Comparison of ENCODE assay signal across 8 cellular contexts in genomic region chr14:21103165-21103709, GRCh38. TPM values are rescaled to one million over a fixed set of nuclear protein-coding genes. Genes with fewer than 3 reads are reported as not detected.
DNase-seq lines count a peak whose midpoint lies in the region; ATAC-seq, FAIRE-seq and TF ChIP-seq lines count a peak whose summit lies in the region.

No MANE protein-coding gene starts in this region.

- H3K4me3 Mint-ChIP-seq in activated naive CD4-positive, alpha-beta T cell treated with anti-CD3 and anti-CD28 coated beads for 36 hours, result peak overlapping the region; percentile 87
- H3K4me3 Mint-ChIP-seq in activated T-helper 1 cell treated with anti-CD3 and anti-CD28 coated beads, Interleukin-12 subunit alpha, Interleukin-12 subunit beta, Interleukin-2, Interleukin-4 antibody, amounts not matched to agents 30 ng/mL and 10 ng/mL and 1 ng/mL, durations not matched to agents 14 hours and 24 hours and 36 hours, result peak overlapping the region; percentile 93

- H3K4me3 ChIP-seq in kidney (ENCODE audit: low read length in 2 of 2) (peak overlapping the region; percentile 62 to 87), tibial nerve (peak overlapping the region; percentile 64 to 84 (median 68))

- no peaks in the 10 kb centered on the region for H3K27me3 ChIP-seq in tibial nerve

- H3K9me3 Mint-ChIP-seq in activated naive CD4-positive, alpha-beta T cell treated with anti-CD3 and anti-CD28 coated beads for 36 hours, result no peaks in the 10 kb centered on the region
- H3K9me3 Mint-ChIP-seq in activated T-helper 1 cell treated with anti-CD3 and anti-CD28 coated beads, Interleukin-12 subunit alpha, Interleukin-12 subunit beta, Interleukin-2, Interleukin-4 antibody, amounts not matched to agents 30 ng/mL and 10 ng/mL and 1 ng/mL, durations not matched to agents 14 hours and 24 hours and 36 hours, result no peaks in the 10 kb centered on the region

- peak overlapping the region; percentile 84 for H3K27ac Mint-ChIP-seq in activated naive CD4-positive, alpha-beta T cell treated with anti-CD3 and anti-CD28 coated beads for 36 hours
- peak overlapping the region; percentile 97 for H3K27ac Mint-ChIP-seq in activated T-helper 1 cell treated with anti-CD3 and anti-CD28 coated beads, Interleukin-12 subunit alpha, Interleukin-12 subunit beta, Interleukin-2, Interleukin-4 antibody, amounts not matched to agents 30 ng/mL and 10 ng/mL and 1 ng/mL, durations not matched to agents 14 hours and 24 hours and 36 hours

- ATAC-seq in GM21423 (IDR thresholded peaks at IDR 0.05; ENCODE audit: unreplicated experiment), result no peak

- no peaks in the 10 kb centered on the region for H3K36me3 Mint-ChIP-seq in activated naive CD4-positive, alpha-beta T cell treated with anti-CD3 and anti-CD28 coated beads for 36 hours (ENCODE audit: low read depth)
- peaks cover 1% of the 10 kb centered on the region for H3K36me3 Mint-ChIP-seq in activated T-helper 1 cell treated with anti-CD3 and anti-CD28 coated beads, Interleukin-12 subunit alpha, Interleukin-12 subunit beta, Interleukin-2, Interleukin-4 antibody, amounts not matched to agents 30 ng/mL and 10 ng/mL and 1 ng/mL, durations not matched to agents 14 hours and 24 hours and 36 hours (ENCODE audit: low read depth)

- no peaks in the 10 kb centered on the region for H3K27me3 Mint-ChIP-seq in activated naive CD4-positive, alpha-beta T cell treated with anti-CD3 and anti-CD28 coated beads for 36 hours (ENCODE audit: low read depth)
- H3K27me3 Mint-ChIP-seq in activated T-helper 1 cell treated with anti-CD3 and anti-CD28 coated beads, Interleukin-12 subunit alpha, Interleukin-12 subunit beta, Interleukin-2, Interleukin-4 antibody, amounts not matched to agents 30 ng/mL and 10 ng/mL and 1 ng/mL, durations not matched to agents 14 hours and 24 hours and 36 hours (ENCODE audit: insufficient read depth), result peaks cover 9% of the 10 kb centered on the region

- peak overlapping the region; percentile 98 to 99 for H3K27ac ChIP-seq in kidney (ENCODE audit: low read depth in 2 of 2, low read length in 2 of 2)
- H3K27ac ChIP-seq in tibial nerve, result peak overlapping the region; percentile 92 to 100 (median 98)

- peaks cover 31% of the 10 kb centered on the region for H3K4me1 Mint-ChIP-seq in activated naive CD4-positive, alpha-beta T cell treated with anti-CD3 and anti-CD28 coated beads for 36 hours (ENCODE audit: low read depth)
- peaks cover 59% of the 10 kb centered on the region for H3K4me1 Mint-ChIP-seq in activated T-helper 1 cell treated with anti-CD3 and anti-CD28 coated beads, Interleukin-12 subunit alpha, Interleukin-12 subunit beta, Interleukin-2, Interleukin-4 antibody, amounts not matched to agents 30 ng/mL and 10 ng/mL and 1 ng/mL, durations not matched to agents 14 hours and 24 hours and 36 hours (ENCODE audit: low read depth)

- H3K9ac ChIP-seq in kidney (ENCODE audit: low read length in 2 of 2), result peak overlapping the region in 1 of 2 donors; percentile 95

- no peak for TF ChIP-seq EP300 in tibial nerve (IDR thresholded peaks at IDR 0.05)

- H3K36me3 ChIP-seq in kidney (ENCODE audit: control insufficient read depth in 1 of 2, insufficient read depth in 2 of 2, low read length in 2 of 2) (no peaks in the 10 kb centered on the region), tibial nerve (no peaks in the 10 kb centered on the region)

- TF ChIP-seq CTCF in kidney (IDR thresholded peaks at IDR 0.05; ENCODE audit: borderline replicate concordance, extremely low read depth, insufficient read depth) (no peak), tibial nerve (IDR thresholded peaks at IDR 0.05) (no peak)

- CTCF ChIA-PET in activated naive CD4-positive, alpha-beta T cell treated with anti-CD3 and anti-CD28 coated beads for 36 hours (lab: Charles Lee), result interaction anchor here (0.7 to 12.9 kb wide), 18 partner anchors 9 to 410 kb away, joined by 3 to 260 read pairs (median 5); partner anchors contain the start of gene ARHGEF40

- no peaks in the 10 kb centered on the region for H3K9me3 ChIP-seq in kidney (ENCODE audit: control insufficient read depth in 1 of 2, low read length in 2 of 2)
- no peaks in the 10 kb centered on the region for H3K9me3 ChIP-seq in tibial nerve

- H3K4me1 ChIP-seq in kidney (ENCODE audit: control insufficient read depth in 1 of 2, insufficient read depth in 1 of 2, low read depth in 1 of 2, low read length in 2 of 2) (peaks cover 30 to 40% of the 10 kb centered on the region in 2 donors), tibial nerve (peaks cover 0 to 60% (median 44%) of the 10 kb centered on the region in 4 donors)

- no peak for FAIRE-seq in kidney (lab: Jason Lieb, UNC)

- intact Hi-C loops in activated naive CD4-positive, alpha-beta T cell treated with anti-CD3 and anti-CD28 coated beads for 36 hours (cut with micrococcal nuclease), result loop anchor here (1.0 to 5.0 kb wide), 4 partner anchors 166 to 641 kb away; partner anchors contain the start of genes HNRNPC, PIP4P1 and SUPT16H
- intact Hi-C loops in activated T-helper 1 cell treated with anti-CD3 and anti-CD28 coated beads, Interleukin-12 subunit alpha, Interleukin-12 subunit beta, Interleukin-2, Interleukin-4 antibody, amounts not matched to agents 30 ng/mL and 10 ng/mL and 1 ng/mL, durations not matched to agents 14 hours and 24 hours and 36 hours (cut with micrococcal nuclease), result loop anchor here (1.0 to 10.0 kb wide), 6 partner anchors 114 to 641 kb away; partner anchors contain the start of genes CHD8, HNRNPC, METTL17 and PIP4P1
- intact Hi-C loops in kidney (cut with DNase I), result no loop called here

- no peak for DNase-seq in activated naive CD4-positive, alpha-beta T cell treated with anti-CD3 and anti-CD28 coated beads for 36 hours
- DNase-seq in activated naive CD4-positive, alpha-beta T cell treated with anti-CD3 and anti-CD28 coated beads, Interleukin-2, amount 50 U/mL, for 16 hours, result no peak
- DNase-seq in activated T-helper 1 cell treated with anti-CD3 and anti-CD28 coated beads, Interleukin-12 subunit alpha, Interleukin-12 subunit beta, Interleukin-2, Interleukin-4 antibody, amounts not matched to agents 30 ng/mL and 10 ng/mL and 1 ng/mL, durations not matched to agents 14 hours and 24 hours and 36 hours (ENCODE audit: low spot score), result no peak
- DNase-seq in kidney (no peak), tibial nerve (ENCODE audit: low spot score in 2 of 2) (no peak), AML-193 (lab: John Stamatoyannopoulos, UW) (no peak), amygdala (lab: John Stamatoyannopoulos, UW) (no peak)

- TF ChIP-seq POLR2A in tibial nerve (IDR thresholded peaks at IDR 0.05), result no peak

- 2 to 3% methylated on average over 15 of the region's 15 CpGs for WGBS in tibial nerve, 2 donors

RNA-seq across cellular contexts. Expression of gene TMEM253, which starts 2.4 kb away (rescaled TPM):
- not detected for total RNA-seq in activated naive CD4-positive, alpha-beta T cell treated with anti-CD3 and anti-CD28 coated beads for 36 hours
- not detected in 2 replicates for total RNA-seq in activated T-helper 1 cell treated with anti-CD3 and anti-CD28 coated beads, Interleukin-12 subunit alpha, Interleukin-12 subunit beta, Interleukin-2, Interleukin-4 antibody, amounts not matched to agents 30 ng/mL and 10 ng/mL and 1 ng/mL, durations not matched to agents 14 hours and 24 hours and 36 hours
- total RNA-seq in kidney (0.41 TPM), tibial nerve (under 1 TPM in 2 of 4 donors, not detected in 2; 0.44 to 0.63 TPM)
- 0.43 TPM for polyA plus RNA-seq in kidney (ENCODE audit: insufficient read depth, low read depth, low replicate concordance)

RNA-seq across cellular contexts. Expression of gene ZNF219, which starts 4.8 kb away (rescaled TPM):
- total RNA-seq in activated naive CD4-positive, alpha-beta T cell treated with anti-CD3 and anti-CD28 coated beads for 36 hours, result 1 to 10 TPM; 8.3 to 9.2 TPM
- total RNA-seq in activated T-helper 1 cell treated with anti-CD3 and anti-CD28 coated beads, Interleukin-12 subunit alpha, Interleukin-12 subunit beta, Interleukin-2, Interleukin-4 antibody, amounts not matched to agents 30 ng/mL and 10 ng/mL and 1 ng/mL, durations not matched to agents 14 hours and 24 hours and 36 hours, result 8.2 and 8.3 TPM in 2 replicates
- total RNA-seq in kidney (24.6 TPM), tibial nerve (10 to 100 TPM; 28.6 to 90.3 (median 34.9) TPM)
- polyA plus RNA-seq in kidney (ENCODE audit: insufficient read depth, low read depth, low replicate concordance), result 12.6 TPM

RNA-seq across cellular contexts. Expression of gene ARHGEF40, which starts 33.1 kb away (rescaled TPM):
- total RNA-seq in activated naive CD4-positive, alpha-beta T cell treated with anti-CD3 and anti-CD28 coated beads for 36 hours, result not detected
- not detected in 2 replicates for total RNA-seq in activated T-helper 1 cell treated with anti-CD3 and anti-CD28 coated beads, Interleukin-12 subunit alpha, Interleukin-12 subunit beta, Interleukin-2, Interleukin-4 antibody, amounts not matched to agents 30 ng/mL and 10 ng/mL and 1 ng/mL, durations not matched to agents 14 hours and 24 hours and 36 hours
- total RNA-seq in kidney, result 25.6 TPM
- 15.9 TPM for polyA plus RNA-seq in kidney (ENCODE audit: insufficient read depth, low read depth, low replicate concordance)
- 100 to 1,000 TPM in 1 of 4 donors, 10 to 100 TPM in 3; 72.5 to 128 (median 80.9) TPM for total RNA-seq in tibial nerve

RNA-seq across cellular contexts. Expression of gene RNASE8, which starts 45.6 kb away (rescaled TPM):
- not detected for total RNA-seq in activated naive CD4-positive, alpha-beta T cell treated with anti-CD3 and anti-CD28 coated beads for 36 hours
- total RNA-seq in activated T-helper 1 cell treated with anti-CD3 and anti-CD28 coated beads, Interleukin-12 subunit alpha, Interleukin-12 subunit beta, Interleukin-2, Interleukin-4 antibody, amounts not matched to agents 30 ng/mL and 10 ng/mL and 1 ng/mL, durations not matched to agents 14 hours and 24 hours and 36 hours, result not detected in 2 replicates
- total RNA-seq in kidney (not detected), tibial nerve (not detected)
- not detected for polyA plus RNA-seq in kidney (ENCODE audit: insufficient read depth, low read depth, low replicate concordance)

RNA-seq across cellular contexts. Expression of gene OR5AU1, which starts 52.6 kb away (rescaled TPM):
- total RNA-seq in activated naive CD4-positive, alpha-beta T cell treated with anti-CD3 and anti-CD28 coated beads for 36 hours, result not detected
- total RNA-seq in activated T-helper 1 cell treated with anti-CD3 and anti-CD28 coated beads, Interleukin-12 subunit alpha, Interleukin-12 subunit beta, Interleukin-2, Interleukin-4 antibody, amounts not matched to agents 30 ng/mL and 10 ng/mL and 1 ng/mL, durations not matched to agents 14 hours and 24 hours and 36 hours, result not detected in 2 replicates
- not detected for total RNA-seq in kidney
- polyA plus RNA-seq in kidney (ENCODE audit: insufficient read depth, low read depth, low replicate concordance), result not detected
- total RNA-seq in tibial nerve, result under 1 TPM in 1 of 4 donors, not detected in 3; 0.39 TPM

Comparison
In these comparisons a context has a peak if more than half of its experiments do, and no peak if none do; other contexts are left out.
1. RNA of gene ARHGEF40, which starts 33.1 kb away (total RNA-seq): 72.5 to 128 TPM in tibial nerve and 25.6 TPM in kidney (single experiment); not detected in activated naive CD4-positive, alpha-beta T cell treated with anti-CD3 and anti-CD28 coated beads for 36 hours and not detected in activated T-helper 1 cell treated with anti-CD3 and anti-CD28 coated beads, Interleukin-12 subunit alpha, Interleukin-12 subunit beta, Interleukin-2, Interleukin-4 antibody, amounts not matched to agents 30 ng/mL and 10 ng/mL and 1 ng/mL, durations not matched to agents 14 hours and 24 hours and 36 hours; every median in the first group is over 10 times any median in the second.